8 cellular contexts compared by ENCODE assay signal in the genomic region with DNA sequence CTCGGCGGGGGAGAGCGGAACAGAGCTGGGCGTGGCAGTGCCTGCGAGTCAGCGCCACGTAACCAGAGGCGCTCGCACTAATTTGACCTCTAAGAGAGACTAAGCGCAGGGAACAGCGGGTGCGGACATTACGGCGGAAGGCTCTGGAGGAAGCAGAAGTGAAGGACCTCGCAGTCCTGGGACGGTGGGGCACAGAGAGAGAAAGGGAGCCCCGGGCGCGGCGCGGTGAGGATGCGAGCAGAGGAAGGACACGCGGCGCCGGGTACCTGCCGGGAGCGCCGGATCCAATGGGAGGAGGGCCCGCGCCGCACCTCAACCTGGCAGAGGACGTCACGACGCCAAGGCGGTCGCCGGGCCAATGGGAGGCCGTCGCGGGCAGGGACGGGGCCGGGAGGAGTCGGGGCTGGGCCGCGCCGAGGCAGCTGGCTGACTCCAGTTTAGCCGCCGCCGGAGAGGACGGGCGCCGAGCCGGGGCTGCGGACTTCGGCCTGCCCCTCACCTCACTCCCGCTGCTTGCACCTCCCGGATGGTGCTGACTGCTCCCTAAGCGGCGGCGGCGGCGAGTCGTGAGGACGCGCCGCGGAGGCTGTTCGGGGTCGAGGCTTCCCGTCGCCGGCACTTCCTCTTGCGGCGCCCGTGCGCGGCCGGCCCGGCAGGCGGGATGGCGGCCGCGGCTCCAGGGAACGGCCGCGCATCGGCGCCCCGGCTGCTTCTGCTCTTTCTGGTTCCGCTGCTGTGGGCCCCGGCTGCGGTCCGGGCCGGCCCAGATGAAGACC. TPM values are rescaled to one million over a fixed set of nuclear protein-coding genes. Genes with fewer than 3 reads are reported as not detected.
A peak's percentile ranks its signal among the peaks of the same experiment; 100 is the strongest.
DNase-seq lines count a peak whose midpoint lies in the region; ATAC-seq and FAIRE-seq lines count a peak whose summit lies in the region.

A gene with protein sequence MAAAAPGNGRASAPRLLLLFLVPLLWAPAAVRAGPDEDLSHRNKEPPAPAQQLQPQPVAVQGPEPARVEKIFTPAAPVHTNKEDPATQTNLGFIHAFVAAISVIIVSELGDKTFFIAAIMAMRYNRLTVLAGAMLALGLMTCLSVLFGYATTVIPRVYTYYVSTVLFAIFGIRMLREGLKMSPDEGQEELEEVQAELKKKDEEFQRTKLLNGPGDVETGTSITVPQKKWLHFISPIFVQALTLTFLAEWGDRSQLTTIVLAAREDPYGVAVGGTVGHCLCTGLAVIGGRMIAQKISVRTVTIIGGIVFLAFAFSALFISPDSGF (plus strand): TSS at position 429 of the 776 bp plus-strand sequence. CDS start 233 bp downstream, at position 662.

- peak; percentile 92 for FAIRE-seq in urothelium cell line (lab: Jason Lieb, UNC)

- DNase-seq in NCI-H187 (lab: John Stamatoyannopoulos, UW) (peak; percentile 89 to 90), T-helper 2 cell (peak; percentile 78 to 96 (median 86)), left ventricle myocardium superior (peak; percentile 95), pulmonary artery endothelial cell (ENCODE audit: low read depth, low spot score) (peak; percentile 54), urothelium cell line (ENCODE audit: low spot score) (peak; percentile 98)

- intact Hi-C loops in left ventricle myocardium superior (cut with micrococcal nuclease), result loop anchor here (10.0 kb wide), 1 partner anchor 51 kb away; a partner anchor contains a TSS

- ATAC-seq in GM18502 (IDR thresholded peaks at IDR 0.05; ENCODE audit: poor library complexity, unreplicated experiment), result peak; percentile 94
- ATAC-seq in HG02943 (IDR thresholded peaks at IDR 0.05; ENCODE audit: low read depth, unreplicated experiment), result peak; percentile 90
- ATAC-seq in left ventricle myocardium superior, result peak; percentile 99

- H3K27ac ChIP-seq in angular gyrus (ENCODE audit: low read depth, low read length), result peak within 1 kb of the TSS; percentile 95

RNA-seq across cellular contexts. Expression of the gene that starts here (rescaled TPM):
- total RNA-seq in left ventricle myocardium superior (35.9 TPM), pulmonary artery endothelial cell (116 and 131 TPM in 2 replicates)

Comparison
In these comparisons a context has a peak if more than half of its experiments do, and no peak if none do; other contexts are left out.
1. Peak in every context shown above with its lines: DNase-seq, ATAC-seq and H3K27ac ChIP-seq.